ENCODE assay signal across 24 cellular contexts in genomic region chr2:46936566-46936965, GRCh38.
"Had no signal": no experiment of that assay in that cellular context is flagged by ENCODE, and none has a peak within 500 bp of the region (broad histone marks: within the 10 kb centered on the region; RNA-seq: fewer than 3 reads in every experiment).

No MANE protein-coding gene starts in this region.

- H3K27ac ChIP-seq: esophagus muscularis mucosa, left lung, lower lobe of right lung, neural progenitor cell, right atrium auricular region, testis, transverse colon, VCaP had no signal

- H3K9me3 ChIP-seq: esophagus muscularis mucosa, left lung, lower lobe of right lung, right atrium auricular region, testis, transverse colon had no signal

- H3K27me3 Mint-ChIP-seq: activated CD4-positive, alpha-beta memory T cell treated with anti-CD3 and anti-CD28 coated beads for 36 hours; activated T-cell treated with anti-CD3 and anti-CD28 coated beads, Interleukin-2, amount 50 U/mL, for 24 hours; central memory CD8-positive, alpha-beta T cell; dendritic cell treated with granulocyte-macrophage colony-stimulating factor and Interleukin-4, amounts not matched to agents 40 ng/mL and 50 ng/mL, for 4 days; T-cell had no signal

- H3K9ac ChIP-seq: neural progenitor cell had no signal

- H3K36me3 ChIP-seq: esophagus muscularis mucosa, left lung, lower lobe of right lung, neural progenitor cell, right atrium auricular region, transverse colon had no signal

- H3K4me3 Mint-ChIP-seq: activated CD4-positive, alpha-beta memory T cell treated with anti-CD3 and anti-CD28 coated beads for 36 hours; activated T-cell treated with anti-CD3 and anti-CD28 coated beads, Interleukin-2, amount 50 U/mL, for 24 hours; central memory CD8-positive, alpha-beta T cell; dendritic cell treated with granulocyte-macrophage colony-stimulating factor and Interleukin-4, amounts not matched to agents 40 ng/mL and 50 ng/mL, for 4 days; natural killer cell; neural progenitor cell; T-cell had no signal

- H3K27me3 ChIP-seq: esophagus muscularis mucosa, left lung, neural progenitor cell, right atrium auricular region, testis, transverse colon had no signal

- DNase-seq: activated CD4-positive, alpha-beta memory T cell treated with anti-CD3 and anti-CD28 coated beads for 36 hours; activated CD4-positive, alpha-beta T cell treated with anti-CD3 and anti-CD28 coated beads for 48 hours; activated CD8-positive, alpha-beta memory T cell treated with anti-CD3 and anti-CD28 coated beads, Interleukin-2, amount 50 U/mL, for 48 hours; activated gamma-delta T cell treated with Interleukin-2 at 50 U/mL for 16 hours; activated naive CD4-positive, alpha-beta T cell treated with anti-CD3 and anti-CD28 coated beads, Interleukin-2, amount 50 U/mL, for 16 hours; activated T-cell treated with anti-CD3 and anti-CD28 coated beads, Interleukin-2, amount 50 U/mL, for 24 hours; amygdala; left lung; lower lobe of right lung; mesendoderm; natural killer cell; occipital lobe; stimulated activated CD4-positive, alpha-beta T cell treated with anti-CD3 and anti-CD28 coated beads, Interleukin-2, amount 100 ng/mL, for 48 hours; stimulated activated naive CD8-positive, alpha-beta T cell treated with anti-CD3 and anti-CD28 coated beads, Interleukin-15, Interleukin-2, amounts not matched to agents 100 U/mL and 50 U/mL, for 24 hours; T-cell; testis; transverse colon had no signal

- H3K36me3 Mint-ChIP-seq: natural killer cell had no signal

- H3K4me1 ChIP-seq: neural progenitor cell had no signal

- ATAC-seq: activated CD4-positive, CD25-positive, alpha-beta regulatory T cell treated with anti-CD3 and anti-CD28 coated beads, Interleukin-2, amount 50 U/mL, for 24 hours; left lung; lower lobe of right lung; natural killer cell; stimulated activated naive CD8-positive, alpha-beta T cell treated with anti-CD3 and anti-CD28 coated beads, Interleukin-15, Interleukin-2, amounts not matched to agents 100 U/mL and 50 U/mL, for 24 hours; T-cell had no signal

- H3K4me3 ChIP-seq: esophagus muscularis mucosa, left lung, lower lobe of right lung, neural progenitor cell, right atrium auricular region, testis, transverse colon had no signal

- H3K27ac Mint-ChIP-seq: activated CD4-positive, alpha-beta memory T cell treated with anti-CD3 and anti-CD28 coated beads for 36 hours; activated T-cell treated with anti-CD3 and anti-CD28 coated beads, Interleukin-2, amount 50 U/mL, for 24 hours; neural progenitor cell had no signal

- H3K4me2 ChIP-seq: neural progenitor cell had no signal

- H2AFZ ChIP-seq: neural progenitor cell had no signal

- H3K9me3 Mint-ChIP-seq: activated CD4-positive, alpha-beta memory T cell treated with anti-CD3 and anti-CD28 coated beads for 36 hours; activated T-cell treated with anti-CD3 and anti-CD28 coated beads, Interleukin-2, amount 50 U/mL, for 24 hours; central memory CD8-positive, alpha-beta T cell; dendritic cell treated with granulocyte-macrophage colony-stimulating factor and Interleukin-4, amounts not matched to agents 40 ng/mL and 50 ng/mL, for 4 days; natural killer cell; neural progenitor cell; T-cell had no signal
